23 cellular contexts compared by ENCODE assay signal in genomic region chr1:152811671-152812070, GRCh38. TPM values are rescaled to one million over a fixed set of nuclear protein-coding genes. Genes with fewer than 3 reads are reported as not detected.
DNase-seq lines count a peak whose midpoint lies in the region; ATAC-seq and TF ChIP-seq lines count a peak whose summit lies in the region.
"Had no signal": no experiment of that assay in that cellular context is flagged by ENCODE, and none has a peak within 500 bp of the region (broad histone marks: within the 10 kb centered on the region; RNA-seq: fewer than 3 reads in every experiment).

Gene LCE1B, plus strand, starts transcription at chr1:152811971. Its CDS starts 476 bp downstream, at chr1:152812447.

- H3K9me3 ChIP-seq in breast epithelium (peaks cover 0 to 4% of the 10 kb centered on the region in 2 donors), OCI-LY3 (ENCODE audit: insufficient read depth, low read length) (no peaks in the 10 kb centered on the region), lower lobe of right lung (no peaks in the 10 kb centered on the region)
- H3K9me3 ChIP-seq: BLaER1, Caco-2 had no signal

- H3K27me3 ChIP-seq in breast epithelium (no peaks in the 10 kb centered on the region), OCI-LY3 (ENCODE audit: low read depth, low read length) (peaks cover 47% of the 10 kb centered on the region), lower lobe of right lung (ENCODE audit: low read depth) (no peaks in the 10 kb centered on the region)
- H3K27me3 ChIP-seq: BLaER1 had no signal

- H3K27ac Mint-ChIP-seq in MCF 10A (ENCODE audit: low read depth, unreplicated experiment): peak within 1 kb of the TSS; percentile 31
- H3K27ac Mint-ChIP-seq: B cell; CD4-positive, CD25-positive, alpha-beta regulatory T cell; CD8-positive, alpha-beta T cell had no signal

- no peaks in the 10 kb centered on the region for H3K27me3 Mint-ChIP-seq in MCF 10A (ENCODE audit: insufficient read depth, unreplicated experiment)

- no peaks in the 10 kb centered on the region for H3K9me3 Mint-ChIP-seq in MCF 10A (ENCODE audit: unreplicated experiment)

- H3K9ac ChIP-seq in OCI-LY3 (ENCODE audit: low read length): no peak within 1 kb of the TSS
- H3K9ac ChIP-seq: BLaER1 had no signal

- H3K4me2 ChIP-seq in OCI-LY3 (ENCODE audit: low read length): peak within 1 kb of the TSS; percentile 31; the same call in 1 of the 2 replicates
- H3K4me2 ChIP-seq: BLaER1 had no signal

- ATAC-seq in lower lobe of right lung: no peak
- ATAC-seq: CD8-positive, alpha-beta T cell had no signal

- H3K27ac ChIP-seq in breast epithelium (no peak within 1 kb of the TSS), OCI-LY3 (ENCODE audit: low read length) (no peak within 1 kb of the TSS), lower lobe of right lung (no peak within 1 kb of the TSS), substantia nigra (ENCODE audit: low read depth, low read length, poor library complexity, severe bottlenecking) (no peak within 1 kb of the TSS)
- H3K27ac ChIP-seq: 22Rv1, BLaER1, C4-2B had no signal

- H3K4me3 ChIP-seq in breast epithelium (no peak within 1 kb of the TSS), OCI-LY3 (ENCODE audit: low read length) (no peak within 1 kb of the TSS), lower lobe of right lung (no peak within 1 kb of the TSS)
- H3K4me3 ChIP-seq: BLaER1, GM12878 had no signal

- no peaks in the 10 kb centered on the region for H4K20me1 ChIP-seq in OCI-LY3 (ENCODE audit: insufficient read depth, low read length)
- H4K20me1 ChIP-seq: BLaER1 had no signal

- CTCF ChIA-PET in MCF 10A (lab: Yijun Ruan, JAX): interaction anchor here (0.5 to 1.5 kb wide), 5 partner anchors 25 to 412 kb away, joined by 3 to 6 read pairs (median 3); no protein-coding TSS in a partner anchor

- H3K79me2 ChIP-seq in OCI-LY3 (ENCODE audit: low read length): no peaks in the 10 kb centered on the region

- H3K36me3 ChIP-seq in breast epithelium (no peaks in the 10 kb centered on the region), OCI-LY3 (replicated peaks; ENCODE audit: low read depth, low read length) (no peaks in the 10 kb centered on the region), lower lobe of right lung (no peaks in the 10 kb centered on the region)
- H3K36me3 ChIP-seq: BLaER1 had no signal

- DNase-seq in MCF 10A (ENCODE audit: unreplicated experiment): no peak
- DNase-seq in breast epithelium (ENCODE audit: low spot score in 2 of 2): no peak
- peak; percentile 0 for DNase-seq in inferior parietal cortex (ENCODE audit: extremely low spot score)
- peak; percentile 1 for DNase-seq in superior temporal gyrus (ENCODE audit: extremely low spot score)
- DNase-seq in lower lobe of right lung: no peak
- no peak for DNase-seq in cortex of kidney (lab: John Stamatoyannopoulos, UW)
- no peak for DNase-seq in substantia nigra (lab: John Stamatoyannopoulos, UW)
- DNase-seq: Caco-2; CD4-positive, CD25-positive, alpha-beta regulatory T cell; CD8-positive, alpha-beta T cell; DMS153; DMS79; EL; GDM1; GOT3; HCEC 1CT had no signal

- H3K4me1 Mint-ChIP-seq in MCF 10A (ENCODE audit: insufficient read depth, unreplicated experiment): peaks cover 18% of the 10 kb centered on the region
- H3K4me1 Mint-ChIP-seq: B cell; CD4-positive, CD25-positive, alpha-beta regulatory T cell had no signal

- intact Hi-C loops in MCF 10A (cut with micrococcal nuclease) (no loop called here), breast epithelium (cut with DNase I; ENCODE audit: low total_unique reads) (no loop called here), lower lobe of right lung (cut with DNase I) (no loop called here)

- BruUV-seq in MCF 10A (replicated peaks; lab: Mats Ljungman, UMichigan): TSS peak; percentile 87

- no peaks in the 10 kb centered on the region for H3K36me3 Mint-ChIP-seq in MCF 10A (ENCODE audit: insufficient read depth, unreplicated experiment)
- H3K36me3 Mint-ChIP-seq: CD4-positive, CD25-positive, alpha-beta regulatory T cell; CD8-positive, alpha-beta T cell had no signal

- no peaks in the 10 kb centered on the region for H3K4me1 ChIP-seq in breast epithelium
- H3K4me1 ChIP-seq in OCI-LY3 (ENCODE audit: low read length): peaks cover 15% of the 10 kb centered on the region
- H3K4me1 ChIP-seq in lower lobe of right lung: no peaks in the 10 kb centered on the region
- H3K4me1 ChIP-seq: BLaER1, Caco-2 had no signal

- POLR2A ChIA-PET in MCF 10A (lab: Yijun Ruan, JAX): interaction anchor here (1.1 to 1.8 kb wide), 3 partner anchors 15 to 31 kb away, joined by 3 to 7 read pairs (median 3); partner anchors contain the start of gene LCE1E

- H2AFZ ChIP-seq in OCI-LY3 (ENCODE audit: low read depth, low read length): no peak within 1 kb of the TSS

- TF ChIP-seq CTCF in MCF 10A (IDR thresholded peaks at IDR 0.05; ENCODE audit: unreplicated experiment): no peak
- no peak for TF ChIP-seq CTCF in breast epithelium (IDR thresholded peaks at IDR 0.05)
- no peak for TF ChIP-seq CTCF in OCI-LY3 (IDR thresholded peaks at IDR 0.05; ENCODE audit: low read depth, low read length)
- TF ChIP-seq CTCF in lower lobe of right lung (IDR thresholded peaks at IDR 0.05): no peak

- no peak for TF ChIP-seq POLR2A in breast epithelium (IDR thresholded peaks at IDR 0.05)

- H3K4me3 Mint-ChIP-seq in MCF 10A (ENCODE audit: unreplicated experiment): peak within 1 kb of the TSS; percentile 30
- H3K4me3 Mint-ChIP-seq: B cell; CD4-positive, CD25-positive, alpha-beta regulatory T cell; CD8-positive, alpha-beta T cell had no signal

RNA-seq across cellular contexts. Expression of gene LCE1B, which starts in this region (rescaled TPM):
- 1.3 and 2.0 TPM in 2 replicates for total RNA-seq in MCF 10A (2022)
- total RNA-seq in breast epithelium: not detected
- total RNA-seq in lower lobe of right lung: not detected
- total RNA-seq: B cell; Caco-2; CD4-positive, CD25-positive, alpha-beta regulatory T cell; CD8-positive, alpha-beta T cell; H7 had no signal

Comparison
In these comparisons a context has a peak if more than half of its experiments do, and no peak if none do; other contexts are left out.
1. DNase-seq: peak in inferior parietal cortex (single experiment) and superior temporal gyrus (single experiment); none in MCF 10A (single experiment), breast epithelium (0 of 2), lower lobe of right lung (single experiment), cortex of kidney (single experiment) and substantia nigra (0 of 49).